16 cellular contexts compared by ENCODE assay signal in the genomic region with DNA sequence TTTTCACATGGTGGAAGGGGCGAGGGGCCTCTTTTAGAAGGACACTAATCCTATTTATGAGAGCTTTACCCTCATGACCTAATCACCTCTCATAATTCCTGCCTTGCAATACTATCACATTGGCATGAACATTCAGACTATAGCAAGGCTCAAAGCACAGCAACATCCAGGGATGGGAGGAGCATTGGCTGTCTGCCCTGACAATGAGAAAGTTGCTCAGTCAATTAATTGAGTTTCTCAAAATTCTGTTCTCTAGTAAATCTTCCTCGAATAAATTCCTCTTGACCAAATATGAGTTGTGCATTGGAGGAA.
DNase-seq lines count a peak whose midpoint lies in the region; ATAC-seq and TF ChIP-seq lines count a peak whose summit lies in the region.
"Had no signal": no experiment of that assay in that cellular context is flagged by ENCODE, and none has a peak within 500 bp of the region (broad histone marks: within the 10 kb centered on the region; RNA-seq: fewer than 3 reads in every experiment).

No MANE protein-coding gene starts in this region.

- no peaks in the 10 kb centered on the region for H3K9me3 Mint-ChIP-seq in Calu3 (ENCODE audit: low read depth, unreplicated experiment)
- H3K9me3 Mint-ChIP-seq: activated naive CD8-positive, alpha-beta T cell treated with anti-CD3 and anti-CD28 coated beads, Interleukin-2, amount 10 ng/mL, durations not matched to agents 7 days and 5 days; activated T-helper 17 cell treated with anti-CD3 and anti-CD28 coated beads, Interleukin-2, amount 50 U/mL, for 72 hours; CD8-positive, alpha-beta memory T cell; naive thymus-derived CD8-positive, alpha-beta T cell had no signal

- WGBS in hepatocyte (ENCODE audit: low lambda C conversion rate, missing lambda C conversion rate) = 64% methylated on average over 2 of the region's 2 CpGs

- H3K4me3 ChIP-seq in hepatocyte = no peak overlapping the region
- H3K4me3 ChIP-seq: vagina had no signal

- intact Hi-C loops in Calu3 (cut with micrococcal nuclease; ENCODE audit: unreplicated experiment) = no loop called here

- no peaks in the 10 kb centered on the region for H3K9me3 ChIP-seq in hepatocyte (ENCODE audit: low read depth)
- H3K9me3 ChIP-seq: vagina had no signal

- H3K27ac ChIP-seq in hepatocyte = peak overlapping the region; percentile 56
- H3K27ac ChIP-seq: vagina had no signal

- H3K9me2 ChIP-seq in hepatocyte (replicated peaks; ENCODE audit: insufficient read depth) = no peaks in the 10 kb centered on the region

- H3K4me3 Mint-ChIP-seq in Calu3 (ENCODE audit: low read depth, unreplicated experiment) = no peak overlapping the region
- H3K4me3 Mint-ChIP-seq: activated naive CD8-positive, alpha-beta T cell treated with anti-CD3 and anti-CD28 coated beads, Interleukin-2, amount 10 ng/mL, durations not matched to agents 7 days and 5 days; activated T-helper 17 cell treated with anti-CD3 and anti-CD28 coated beads, Interleukin-2, amount 50 U/mL, for 72 hours; CD8-positive, alpha-beta memory T cell; naive thymus-derived CD8-positive, alpha-beta T cell had no signal

- H3K79me2 ChIP-seq in hepatocyte = no peaks in the 10 kb centered on the region

- H3K27me3 Mint-ChIP-seq in Calu3 (ENCODE audit: unreplicated experiment) = no peaks in the 10 kb centered on the region
- H3K27me3 Mint-ChIP-seq: activated naive CD8-positive, alpha-beta T cell treated with anti-CD3 and anti-CD28 coated beads, Interleukin-2, amount 10 ng/mL, durations not matched to agents 7 days and 5 days; naive thymus-derived CD8-positive, alpha-beta T cell had no signal

- H3K36me3 ChIP-seq in hepatocyte (replicated peaks; ENCODE audit: insufficient read depth, low read depth) = no peaks in the 10 kb centered on the region
- H3K36me3 ChIP-seq: vagina had no signal

- H3K36me3 Mint-ChIP-seq in Calu3 (ENCODE audit: insufficient read depth, unreplicated experiment) = no peaks in the 10 kb centered on the region
- H3K36me3 Mint-ChIP-seq: activated naive CD8-positive, alpha-beta T cell treated with anti-CD3 and anti-CD28 coated beads, Interleukin-2, amount 10 ng/mL, durations not matched to agents 7 days and 5 days; CD8-positive, alpha-beta memory T cell; naive thymus-derived CD8-positive, alpha-beta T cell had no signal

- CTCF ChIA-PET in Calu3 (lab: Charles Lee) = interaction anchor here (0.7 kb wide), 1 partner anchor 1735 kb away, joined by 3 read pairs; no protein-coding TSS in a partner anchor
- CTCF ChIA-PET in GM10248 (lab: Yijun Ruan, JAX) = no interaction called here
- CTCF ChIA-PET in HEK293T (lab: Yijun Ruan, JAX) = no interaction called here

- no peaks in the 10 kb centered on the region for H3K4me1 ChIP-seq in hepatocyte (ENCODE audit: insufficient read depth)
- H3K4me1 ChIP-seq: vagina had no signal

- no peak for DNase-seq in Calu3
- peak; percentile 20 for DNase-seq in NCI-H1105 treated with DMSO at 0.1 percent for 48 hours (lab: John Stamatoyannopoulos, UW)
- DNase-seq in amniotic epithelial cell (ENCODE audit: low read depth) = peak; percentile 47
- DNase-seq in hepatocyte (ENCODE audit: low spot score) = no peak
- no peak for DNase-seq in GM10248 (ENCODE audit: extremely low spot score)
- DNase-seq in HEK293T (ENCODE audit: extremely low spot score) = no peak
- DNase-seq: activated CD4-positive, CD25-positive, alpha-beta regulatory T cell treated with anti-CD3 and anti-CD28 coated beads, Interleukin-2, amount 50 U/mL, for 72 hours; activated naive CD8-positive, alpha-beta T cell treated with anti-CD3 and anti-CD28 coated beads, Interleukin-2, amount 10 ng/mL, durations not matched to agents 7 days and 5 days; CD8-positive, alpha-beta memory T cell; Kasumi-1; naive thymus-derived CD8-positive, alpha-beta T cell; Right ventricle myocardium superior had no signal

- ATAC-seq in GM18511 (IDR thresholded peaks at IDR 0.05; ENCODE audit: unreplicated experiment) = no peak
- ATAC-seq in HG02763 (IDR thresholded peaks at IDR 0.05; ENCODE audit: unreplicated experiment) = no peak
- ATAC-seq: activated T-helper 17 cell treated with anti-CD3 and anti-CD28 coated beads, Interleukin-2, amount 50 U/mL, for 72 hours; naive thymus-derived CD8-positive, alpha-beta T cell had no signal

- peak overlapping the region; percentile 57 for H3K27ac Mint-ChIP-seq in Calu3 (ENCODE audit: unreplicated experiment)
- H3K27ac Mint-ChIP-seq: activated naive CD8-positive, alpha-beta T cell treated with anti-CD3 and anti-CD28 coated beads, Interleukin-2, amount 10 ng/mL, durations not matched to agents 7 days and 5 days; activated T-helper 17 cell treated with anti-CD3 and anti-CD28 coated beads, Interleukin-2, amount 50 U/mL, for 72 hours; naive thymus-derived CD8-positive, alpha-beta T cell had no signal

- no peaks in the 10 kb centered on the region for H3K27me3 ChIP-seq in hepatocyte
- H3K27me3 ChIP-seq: vagina had no signal

- POLR2A ChIA-PET in GM10248 (lab: Yijun Ruan, JAX) (no interaction called here), HEK293T (lab: Yijun Ruan, JAX) (no interaction called here)

- no peaks in the 10 kb centered on the region for H4K20me1 ChIP-seq in hepatocyte (ENCODE audit: insufficient read depth, poor library complexity, severe bottlenecking)

- no peak for TF ChIP-seq CTCF in Calu3 (IDR thresholded peaks at IDR 0.05; ENCODE audit: unreplicated experiment)
- no peak for TF ChIP-seq CTCF in hepatocyte (IDR thresholded peaks at IDR 0.05; ENCODE audit: poor library complexity)
- no peak for TF ChIP-seq CTCF in GM10248 (IDR thresholded peaks at IDR 0.05; ENCODE audit: control extremely low read depth, extremely low read depth, low read depth, missing control alignments)

- no peak overlapping the region for H3K4me2 ChIP-seq in hepatocyte

- H3K4me1 Mint-ChIP-seq in Calu3 (ENCODE audit: low read depth, unreplicated experiment) = peaks cover 21% of the 10 kb centered on the region
- H3K4me1 Mint-ChIP-seq: activated T-helper 17 cell treated with anti-CD3 and anti-CD28 coated beads, Interleukin-2, amount 50 U/mL, for 72 hours had no signal

- BruUV-seq in Calu3 (replicated peaks; lab: Mats Ljungman, UMichigan) = no TSS peak

- no peak overlapping the region for H2AFZ ChIP-seq in hepatocyte

TF ChIP-seq in HEK293T, 16 proteins besides CTCF, POLR2A, EP300 and RAD21:
- TF ChIP-seq FOXA1 (IDR thresholded peaks at IDR 0.05) = no peak
- no peak for TF ChIP-seq FOXM1 (IDR thresholded peaks at IDR 0.05; ENCODE audit: borderline replicate concordance)
- no peak for TF ChIP-seq HDGF (IDR thresholded peaks at IDR 0.05; ENCODE audit: borderline replicate concordance)
- TF ChIP-seq CTBP1 (IDR thresholded peaks at IDR 0.05; ENCODE audit: borderline replicate concordance) = no peak
- no peak for TF ChIP-seq LEF1 (IDR thresholded peaks at IDR 0.05; ENCODE audit: borderline replicate concordance)
- TF ChIP-seq FOXK2 (IDR thresholded peaks at IDR 0.05) = no peak
- TF ChIP-seq, protein P1, sequence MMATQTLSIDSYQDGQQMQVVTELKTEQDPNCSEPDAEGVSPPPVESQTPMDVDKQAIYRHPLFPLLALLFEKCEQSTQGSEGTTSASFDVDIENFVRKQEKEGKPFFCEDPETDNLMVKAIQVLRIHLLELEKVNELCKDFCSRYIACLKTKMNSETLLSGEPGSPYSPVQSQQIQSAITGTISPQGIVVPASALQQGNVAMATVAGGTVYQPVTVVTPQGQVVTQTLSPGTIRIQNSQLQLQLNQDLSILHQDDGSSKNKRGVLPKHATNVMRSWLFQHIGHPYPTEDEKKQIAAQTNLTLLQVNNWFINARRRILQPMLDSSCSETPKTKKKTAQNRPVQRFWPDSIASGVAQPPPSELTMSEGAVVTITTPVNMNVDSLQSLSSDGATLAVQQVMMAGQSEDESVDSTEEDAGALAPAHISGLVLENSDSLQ (IDR thresholded peaks at IDR 0.05) = no peak
- TF ChIP-seq L3MBTL2 (conservative IDR thresholded peaks at IDR 0.05) = no peak
- TF ChIP-seq NFRKB (IDR thresholded peaks at IDR 0.05) = no peak
- TF ChIP-seq ARNT (IDR thresholded peaks at IDR 0.05) = no peak
- TF ChIP-seq TARDBP (IDR thresholded peaks at IDR 0.05) = no peak
- no peak for TF ChIP-seq ELF4 (IDR thresholded peaks at IDR 0.05)
TF ChIP-seq in HEK293T: peak in this region for 0.

Comparison
In these comparisons a context has a peak if more than half of its experiments do, and no peak if none do; other contexts are left out.
1. DNase-seq: peak in NCI-H1105 treated with DMSO at 0.1 percent for 48 hours (single experiment) and amniotic epithelial cell (single experiment); none in Calu3 (single experiment), hepatocyte (single experiment), GM10248 (single experiment) and HEK293T (single experiment).